ENCODE assay signal across 21 cellular contexts in genomic region chr22:37535159-37535558, GRCh38. TPM values are rescaled to one million over a fixed set of nuclear protein-coding genes. Genes with fewer than 3 reads are reported as not detected.
"Had no signal": no experiment of that assay in that cellular context is flagged by ENCODE, and none has a peak within 500 bp of the region (broad histone marks: within the 10 kb centered on the region; RNA-seq: fewer than 3 reads in every experiment).

No MANE protein-coding gene starts in this region.

- ATAC-seq: Panc1, T-cell had no signal

- H3K9me3 ChIP-seq: SK-N-SH had no signal

- H3K4me2 ChIP-seq: SK-N-SH had no signal

- H3K9me2 ChIP-seq: SK-N-SH had no signal

- H3K27ac ChIP-seq: RWPE1 had no signal

- H3K9ac ChIP-seq: SK-N-SH had no signal

- DNase-seq: IMR-90, Karpas-422, KG1, MM.1S, NCI-H1092 treated with DMSO at 0.1 percent for 48 hours, NCI-H1436, NCI-H187, NCI-H2029, NCI-H2081 treated with DMSO at 0.1 percent for 48 hours, NCI-H226, NCI-H446, NCI-H510A, NCI-H69, NCI-H774, SHP77, SK-N-SH, SW 1271, T-cell had no signal

RNA-seq across cellular contexts. Expression of gene LGALS2, which starts 44.7 kb away (rescaled TPM):
- total RNA-seq: IMR-90, SK-MEL-5 had no signal

RNA-seq across cellular contexts. Expression of gene MFNG, which starts 49.0 kb away (rescaled TPM):
- total RNA-seq: IMR-90, SK-MEL-5 had no signal
